1 cellular context compared by ENCODE assay signal in the genomic region with DNA sequence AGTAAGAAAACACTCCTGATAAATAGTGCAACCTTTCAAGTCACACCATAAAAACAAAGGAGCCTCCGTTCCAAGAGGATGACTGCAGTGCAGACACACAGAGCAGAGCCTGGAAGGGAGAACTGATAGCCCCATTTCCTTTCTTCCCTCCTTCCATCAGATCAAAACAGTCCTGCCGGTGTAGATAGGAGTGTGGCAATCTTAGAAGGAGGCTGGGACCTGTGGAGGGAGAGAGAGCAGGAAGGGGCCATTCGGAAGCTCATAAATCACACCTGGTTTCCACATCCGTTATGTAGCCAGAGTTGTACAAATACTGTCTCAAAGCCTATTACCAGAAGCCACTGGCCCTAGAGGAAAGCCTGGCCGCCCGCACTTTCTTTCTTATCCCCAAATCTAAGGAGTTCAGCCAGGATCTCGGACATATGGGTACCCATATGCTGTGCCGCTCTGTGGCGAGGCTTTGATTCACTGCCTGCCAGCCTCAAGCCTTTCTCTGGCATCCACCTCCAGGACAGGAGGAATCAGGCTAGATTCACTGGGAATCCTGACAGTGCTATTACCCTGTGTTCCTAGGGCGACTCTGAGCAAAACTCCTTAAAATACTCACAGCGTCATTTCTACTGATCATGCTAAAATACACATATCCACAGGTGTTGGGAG.
A peak's percentile ranks its signal among the peaks of the same experiment; 100 is the strongest.
TF ChIP-seq lines count a peak whose summit lies in the region.

No MANE protein-coding gene starts in this region.

TF ChIP-seq in K562, 482 proteins besides CTCF, POLR2A, EP300 and RAD21 (continued from another document and continues in another):
- TF ChIP-seq, protein P1, sequence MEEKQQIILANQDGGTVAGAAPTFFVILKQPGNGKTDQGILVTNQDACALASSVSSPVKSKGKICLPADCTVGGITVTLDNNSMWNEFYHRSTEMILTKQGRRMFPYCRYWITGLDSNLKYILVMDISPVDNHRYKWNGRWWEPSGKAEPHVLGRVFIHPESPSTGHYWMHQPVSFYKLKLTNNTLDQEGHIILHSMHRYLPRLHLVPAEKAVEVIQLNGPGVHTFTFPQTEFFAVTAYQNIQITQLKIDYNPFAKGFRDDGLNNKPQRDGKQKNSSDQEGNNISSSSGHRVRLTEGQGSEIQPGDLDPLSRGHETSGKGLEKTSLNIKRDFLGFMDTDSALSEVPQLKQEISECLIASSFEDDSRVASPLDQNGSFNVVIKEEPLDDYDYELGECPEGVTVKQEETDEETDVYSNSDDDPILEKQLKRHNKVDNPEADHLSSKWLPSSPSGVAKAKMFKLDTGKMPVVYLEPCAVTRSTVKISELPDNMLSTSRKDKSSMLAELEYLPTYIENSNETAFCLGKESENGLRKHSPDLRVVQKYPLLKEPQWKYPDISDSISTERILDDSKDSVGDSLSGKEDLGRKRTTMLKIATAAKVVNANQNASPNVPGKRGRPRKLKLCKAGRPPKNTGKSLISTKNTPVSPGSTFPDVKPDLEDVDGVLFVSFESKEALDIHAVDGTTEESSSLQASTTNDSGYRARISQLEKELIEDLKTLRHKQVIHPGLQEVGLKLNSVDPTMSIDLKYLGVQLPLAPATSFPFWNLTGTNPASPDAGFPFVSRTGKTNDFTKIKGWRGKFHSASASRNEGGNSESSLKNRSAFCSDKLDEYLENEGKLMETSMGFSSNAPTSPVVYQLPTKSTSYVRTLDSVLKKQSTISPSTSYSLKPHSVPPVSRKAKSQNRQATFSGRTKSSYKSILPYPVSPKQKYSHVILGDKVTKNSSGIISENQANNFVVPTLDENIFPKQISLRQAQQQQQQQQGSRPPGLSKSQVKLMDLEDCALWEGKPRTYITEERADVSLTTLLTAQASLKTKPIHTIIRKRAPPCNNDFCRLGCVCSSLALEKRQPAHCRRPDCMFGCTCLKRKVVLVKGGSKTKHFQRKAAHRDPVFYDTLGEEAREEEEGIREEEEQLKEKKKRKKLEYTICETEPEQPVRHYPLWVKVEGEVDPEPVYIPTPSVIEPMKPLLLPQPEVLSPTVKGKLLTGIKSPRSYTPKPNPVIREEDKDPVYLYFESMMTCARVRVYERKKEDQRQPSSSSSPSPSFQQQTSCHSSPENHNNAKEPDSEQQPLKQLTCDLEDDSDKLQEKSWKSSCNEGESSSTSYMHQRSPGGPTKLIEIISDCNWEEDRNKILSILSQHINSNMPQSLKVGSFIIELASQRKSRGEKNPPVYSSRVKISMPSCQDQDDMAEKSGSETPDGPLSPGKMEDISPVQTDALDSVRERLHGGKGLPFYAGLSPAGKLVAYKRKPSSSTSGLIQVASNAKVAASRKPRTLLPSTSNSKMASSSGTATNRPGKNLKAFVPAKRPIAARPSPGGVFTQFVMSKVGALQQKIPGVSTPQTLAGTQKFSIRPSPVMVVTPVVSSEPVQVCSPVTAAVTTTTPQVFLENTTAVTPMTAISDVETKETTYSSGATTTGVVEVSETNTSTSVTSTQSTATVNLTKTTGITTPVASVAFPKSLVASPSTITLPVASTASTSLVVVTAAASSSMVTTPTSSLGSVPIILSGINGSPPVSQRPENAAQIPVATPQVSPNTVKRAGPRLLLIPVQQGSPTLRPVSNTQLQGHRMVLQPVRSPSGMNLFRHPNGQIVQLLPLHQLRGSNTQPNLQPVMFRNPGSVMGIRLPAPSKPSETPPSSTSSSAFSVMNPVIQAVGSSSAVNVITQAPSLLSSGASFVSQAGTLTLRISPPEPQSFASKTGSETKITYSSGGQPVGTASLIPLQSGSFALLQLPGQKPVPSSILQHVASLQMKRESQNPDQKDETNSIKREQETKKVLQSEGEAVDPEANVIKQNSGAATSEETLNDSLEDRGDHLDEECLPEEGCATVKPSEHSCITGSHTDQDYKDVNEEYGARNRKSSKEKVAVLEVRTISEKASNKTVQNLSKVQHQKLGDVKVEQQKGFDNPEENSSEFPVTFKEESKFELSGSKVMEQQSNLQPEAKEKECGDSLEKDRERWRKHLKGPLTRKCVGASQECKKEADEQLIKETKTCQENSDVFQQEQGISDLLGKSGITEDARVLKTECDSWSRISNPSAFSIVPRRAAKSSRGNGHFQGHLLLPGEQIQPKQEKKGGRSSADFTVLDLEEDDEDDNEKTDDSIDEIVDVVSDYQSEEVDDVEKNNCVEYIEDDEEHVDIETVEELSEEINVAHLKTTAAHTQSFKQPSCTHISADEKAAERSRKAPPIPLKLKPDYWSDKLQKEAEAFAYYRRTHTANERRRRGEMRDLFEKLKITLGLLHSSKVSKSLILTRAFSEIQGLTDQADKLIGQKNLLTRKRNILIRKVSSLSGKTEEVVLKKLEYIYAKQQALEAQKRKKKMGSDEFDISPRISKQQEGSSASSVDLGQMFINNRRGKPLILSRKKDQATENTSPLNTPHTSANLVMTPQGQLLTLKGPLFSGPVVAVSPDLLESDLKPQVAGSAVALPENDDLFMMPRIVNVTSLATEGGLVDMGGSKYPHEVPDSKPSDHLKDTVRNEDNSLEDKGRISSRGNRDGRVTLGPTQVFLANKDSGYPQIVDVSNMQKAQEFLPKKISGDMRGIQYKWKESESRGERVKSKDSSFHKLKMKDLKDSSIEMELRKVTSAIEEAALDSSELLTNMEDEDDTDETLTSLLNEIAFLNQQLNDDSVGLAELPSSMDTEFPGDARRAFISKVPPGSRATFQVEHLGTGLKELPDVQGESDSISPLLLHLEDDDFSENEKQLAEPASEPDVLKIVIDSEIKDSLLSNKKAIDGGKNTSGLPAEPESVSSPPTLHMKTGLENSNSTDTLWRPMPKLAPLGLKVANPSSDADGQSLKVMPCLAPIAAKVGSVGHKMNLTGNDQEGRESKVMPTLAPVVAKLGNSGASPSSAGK (IDR thresholded peaks at IDR 0.05) = no peak; the same call in 1 of the 2 replicates
- TF ChIP-seq KLF1 (tag; IDR thresholded peaks at IDR 0.05) (0 out of 2 replicates have a peak, but pooled peaks have one; percentile 72), L3MBTL2 (IDR thresholded peaks at IDR 0.05) (no peak; the same call in 1 of the 2 replicates), CHD2 (IDR thresholded peaks at IDR 0.05; ENCODE audit: low read depth, low read length) (no peak), FOS (IDR thresholded peaks at IDR 0.05; ENCODE audit: extremely low read depth, insufficient read length) (no peak), PTTG1 (tag; IDR thresholded peaks at IDR 0.05; ENCODE audit: low read depth) (no peak), ZNF324 (CRISPR knock-in tag; IDR thresholded peaks at IDR 0.05) (no peak), HMG20A (CRISPR knock-in tag; conservative IDR thresholded peaks at IDR 0.05) (no peak), EP400 (IDR thresholded peaks at IDR 0.05) (peak; percentile 29; the same call in 1 of the 2 replicates), ZNF780A (CRISPR knock-in tag; IDR thresholded peaks at IDR 0.05) (no peak), SAFB2 (IDR thresholded peaks at IDR 0.05; ENCODE audit: borderline replicate concordance, low read depth, low read length, severe bottlenecking) (no peak), ATF1 (CRISPR knock-in tag; IDR thresholded peaks at IDR 0.05) (no peak), ATF1 (tag; IDR thresholded peaks at IDR 0.05) (0 out of 2 replicates have a peak, but pooled peaks have one; percentile 46), FOXP1 (CRISPR knock-in tag; IDR thresholded peaks at IDR 0.05) (no peak), NELFE (IDR thresholded peaks at IDR 0.05; ENCODE audit: insufficient read depth, insufficient read length) (no peak), ZBED1 (IDR thresholded peaks at IDR 0.05) (peak; percentile 88), HNRNPL (IDR thresholded peaks at IDR 0.05; ENCODE audit: low read depth, low read length) (no peak)
- TF ChIP-seq, protein P2, sequence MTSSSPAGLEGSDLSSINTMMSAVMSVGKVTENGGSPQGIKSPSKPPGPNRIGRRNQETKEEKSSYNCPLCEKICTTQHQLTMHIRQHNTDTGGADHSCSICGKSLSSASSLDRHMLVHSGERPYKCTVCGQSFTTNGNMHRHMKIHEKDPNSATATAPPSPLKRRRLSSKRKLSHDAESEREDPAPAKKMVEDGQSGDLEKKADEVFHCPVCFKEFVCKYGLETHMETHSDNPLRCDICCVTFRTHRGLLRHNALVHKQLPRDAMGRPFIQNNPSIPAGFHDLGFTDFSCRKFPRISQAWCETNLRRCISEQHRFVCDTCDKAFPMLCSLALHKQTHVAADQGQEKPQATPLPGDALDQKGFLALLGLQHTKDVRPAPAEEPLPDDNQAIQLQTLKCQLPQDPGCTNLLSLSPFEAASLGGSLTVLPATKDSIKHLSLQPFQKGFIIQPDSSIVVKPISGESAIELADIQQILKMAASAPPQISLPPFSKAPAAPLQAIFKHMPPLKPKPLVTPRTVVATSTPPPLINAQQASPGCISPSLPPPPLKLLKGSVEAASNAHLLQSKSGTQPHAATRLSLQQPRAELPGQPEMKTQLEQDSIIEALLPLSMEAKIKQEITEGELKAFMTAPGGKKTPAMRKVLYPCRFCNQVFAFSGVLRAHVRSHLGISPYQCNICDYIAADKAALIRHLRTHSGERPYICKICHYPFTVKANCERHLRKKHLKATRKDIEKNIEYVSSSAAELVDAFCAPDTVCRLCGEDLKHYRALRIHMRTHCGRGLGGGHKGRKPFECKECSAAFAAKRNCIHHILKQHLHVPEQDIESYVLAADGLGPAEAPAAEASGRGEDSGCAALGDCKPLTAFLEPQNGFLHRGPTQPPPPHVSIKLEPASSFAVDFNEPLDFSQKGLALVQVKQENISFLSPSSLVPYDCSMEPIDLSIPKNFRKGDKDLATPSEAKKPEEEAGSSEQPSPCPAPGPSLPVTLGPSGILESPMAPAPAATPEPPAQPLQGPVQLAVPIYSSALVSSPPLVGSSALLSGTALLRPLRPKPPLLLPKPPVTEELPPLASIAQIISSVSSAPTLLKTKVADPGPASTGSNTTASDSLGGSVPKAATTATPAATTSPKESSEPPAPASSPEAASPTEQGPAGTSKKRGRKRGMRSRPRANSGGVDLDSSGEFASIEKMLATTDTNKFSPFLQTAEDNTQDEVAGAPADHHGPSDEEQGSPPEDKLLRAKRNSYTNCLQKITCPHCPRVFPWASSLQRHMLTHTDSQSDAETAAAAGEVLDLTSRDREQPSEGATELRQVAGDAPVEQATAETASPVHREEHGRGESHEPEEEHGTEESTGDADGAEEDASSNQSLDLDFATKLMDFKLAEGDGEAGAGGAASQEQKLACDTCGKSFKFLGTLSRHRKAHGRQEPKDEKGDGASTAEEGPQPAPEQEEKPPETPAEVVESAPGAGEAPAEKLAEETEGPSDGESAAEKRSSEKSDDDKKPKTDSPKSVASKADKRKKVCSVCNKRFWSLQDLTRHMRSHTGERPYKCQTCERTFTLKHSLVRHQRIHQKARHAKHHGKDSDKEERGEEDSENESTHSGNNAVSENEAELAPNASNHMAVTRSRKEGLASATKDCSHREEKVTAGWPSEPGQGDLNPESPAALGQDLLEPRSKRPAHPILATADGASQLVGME (CRISPR knock-in tag; IDR thresholded peaks at IDR 0.05) = no peak
- TF ChIP-seq, protein P3, sequence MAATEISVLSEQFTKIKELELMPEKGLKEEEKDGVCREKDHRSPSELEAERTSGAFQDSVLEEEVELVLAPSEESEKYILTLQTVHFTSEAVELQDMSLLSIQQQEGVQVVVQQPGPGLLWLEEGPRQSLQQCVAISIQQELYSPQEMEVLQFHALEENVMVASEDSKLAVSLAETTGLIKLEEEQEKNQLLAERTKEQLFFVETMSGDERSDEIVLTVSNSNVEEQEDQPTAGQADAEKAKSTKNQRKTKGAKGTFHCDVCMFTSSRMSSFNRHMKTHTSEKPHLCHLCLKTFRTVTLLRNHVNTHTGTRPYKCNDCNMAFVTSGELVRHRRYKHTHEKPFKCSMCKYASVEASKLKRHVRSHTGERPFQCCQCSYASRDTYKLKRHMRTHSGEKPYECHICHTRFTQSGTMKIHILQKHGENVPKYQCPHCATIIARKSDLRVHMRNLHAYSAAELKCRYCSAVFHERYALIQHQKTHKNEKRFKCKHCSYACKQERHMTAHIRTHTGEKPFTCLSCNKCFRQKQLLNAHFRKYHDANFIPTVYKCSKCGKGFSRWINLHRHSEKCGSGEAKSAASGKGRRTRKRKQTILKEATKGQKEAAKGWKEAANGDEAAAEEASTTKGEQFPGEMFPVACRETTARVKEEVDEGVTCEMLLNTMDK (IDR thresholded peaks at IDR 0.05; ENCODE audit: borderline replicate concordance, insufficient read depth, low read depth, low read length, poor library complexity, severe bottlenecking) = no peak
- TF ChIP-seq, protein P4, sequence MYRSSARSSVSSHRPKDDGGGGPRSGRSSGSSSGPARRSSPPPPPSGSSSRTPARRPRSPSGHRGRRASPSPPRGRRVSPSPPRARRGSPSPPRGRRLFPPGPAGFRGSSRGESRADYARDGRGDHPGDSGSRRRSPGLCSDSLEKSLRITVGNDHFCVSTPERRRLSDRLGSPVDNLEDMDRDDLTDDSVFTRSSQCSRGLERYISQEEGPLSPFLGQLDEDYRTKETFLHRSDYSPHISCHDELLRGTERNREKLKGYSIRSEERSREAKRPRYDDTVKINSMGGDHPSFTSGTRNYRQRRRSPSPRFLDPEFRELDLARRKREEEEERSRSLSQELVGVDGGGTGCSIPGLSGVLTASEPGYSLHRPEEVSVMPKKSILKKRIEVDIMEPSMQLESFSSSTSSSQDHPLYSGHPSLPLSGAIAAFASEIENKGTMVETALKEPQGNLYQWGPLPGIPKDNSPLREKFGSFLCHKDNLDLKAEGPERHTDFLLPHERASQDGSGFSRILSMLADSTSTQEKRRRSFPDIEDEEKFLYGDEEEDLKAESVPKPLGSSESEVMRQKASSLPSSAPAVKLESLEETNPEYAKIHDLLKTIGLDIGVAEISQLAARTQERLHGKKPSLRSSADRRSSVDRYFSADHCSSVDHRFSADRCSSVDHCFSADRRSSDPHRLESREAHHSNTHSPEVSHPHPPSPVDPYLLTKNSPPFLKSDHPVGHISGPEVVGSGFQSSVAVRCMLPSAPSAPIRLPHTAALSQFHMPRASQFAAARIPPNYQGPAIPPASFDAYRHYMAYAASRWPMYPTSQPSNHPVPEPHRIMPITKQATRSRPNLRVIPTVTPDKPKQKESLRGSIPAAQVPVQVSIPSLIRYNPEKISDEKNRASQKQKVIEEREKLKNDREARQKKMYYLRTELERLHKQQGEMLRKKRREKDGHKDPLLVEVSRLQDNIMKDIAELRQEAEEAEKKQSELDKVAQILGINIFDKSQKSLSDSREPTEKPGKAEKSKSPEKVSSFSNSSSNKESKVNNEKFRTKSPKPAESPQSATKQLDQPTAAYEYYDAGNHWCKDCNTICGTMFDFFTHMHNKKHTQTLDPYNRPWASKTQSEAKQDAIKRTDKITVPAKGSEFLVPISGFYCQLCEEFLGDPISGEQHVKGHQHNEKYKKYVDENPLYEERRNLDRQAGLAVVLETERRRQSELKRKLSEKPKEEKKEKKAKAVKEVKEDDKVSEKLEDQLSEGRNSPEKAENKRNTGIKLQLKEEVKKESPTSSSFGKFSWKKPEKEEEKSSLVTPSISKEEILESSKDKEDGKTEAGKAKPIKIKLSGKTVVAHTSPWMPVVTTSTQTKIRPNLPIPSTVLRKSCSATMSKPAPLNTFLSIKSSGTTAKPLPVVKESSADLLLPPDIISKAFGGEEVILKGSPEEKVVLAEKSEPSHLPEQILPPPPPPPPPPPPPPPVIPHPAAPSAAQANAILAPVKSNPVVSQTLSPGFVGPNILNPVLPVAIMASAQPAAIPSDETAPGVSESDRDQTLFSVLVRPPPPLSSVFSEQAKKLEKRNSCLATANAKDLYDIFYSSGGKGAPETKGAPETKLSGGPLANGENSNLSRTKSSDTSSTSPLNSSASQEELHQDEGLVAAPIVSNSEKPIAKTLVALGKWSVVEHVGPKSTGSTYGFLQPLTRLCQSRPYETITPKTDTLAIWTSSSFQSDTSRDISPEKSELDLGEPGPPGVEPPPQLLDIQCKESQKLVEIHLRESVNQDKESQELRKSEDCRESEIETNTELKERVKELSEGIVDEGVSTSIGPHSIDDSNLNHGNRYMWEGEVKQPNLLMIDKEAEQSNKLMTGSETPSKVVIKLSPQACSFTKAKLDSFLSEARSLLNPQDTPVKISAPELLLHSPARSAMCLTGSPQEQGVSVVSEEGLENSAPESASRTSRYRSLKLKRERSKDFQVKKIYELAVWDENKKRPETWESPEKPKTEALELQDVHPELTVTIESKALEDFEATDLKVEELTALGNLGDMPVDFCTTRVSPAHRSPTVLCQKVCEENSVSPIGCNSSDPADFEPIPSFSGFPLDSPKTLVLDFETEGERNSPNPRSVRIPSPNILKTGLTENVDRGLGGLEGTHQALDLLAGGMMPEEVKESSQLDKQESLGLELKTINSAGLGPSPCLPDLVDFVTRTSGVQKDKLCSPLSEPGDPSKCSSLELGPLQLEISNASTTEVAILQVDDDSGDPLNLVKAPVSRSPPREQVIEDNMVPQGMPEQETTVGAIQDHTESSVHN (IDR thresholded peaks at IDR 0.05; ENCODE audit: borderline replicate concordance in 1 of 2, low read depth in 1 of 2) = no peak
